2 cellular contexts compared by ENCODE assay signal in the genomic region with DNA sequence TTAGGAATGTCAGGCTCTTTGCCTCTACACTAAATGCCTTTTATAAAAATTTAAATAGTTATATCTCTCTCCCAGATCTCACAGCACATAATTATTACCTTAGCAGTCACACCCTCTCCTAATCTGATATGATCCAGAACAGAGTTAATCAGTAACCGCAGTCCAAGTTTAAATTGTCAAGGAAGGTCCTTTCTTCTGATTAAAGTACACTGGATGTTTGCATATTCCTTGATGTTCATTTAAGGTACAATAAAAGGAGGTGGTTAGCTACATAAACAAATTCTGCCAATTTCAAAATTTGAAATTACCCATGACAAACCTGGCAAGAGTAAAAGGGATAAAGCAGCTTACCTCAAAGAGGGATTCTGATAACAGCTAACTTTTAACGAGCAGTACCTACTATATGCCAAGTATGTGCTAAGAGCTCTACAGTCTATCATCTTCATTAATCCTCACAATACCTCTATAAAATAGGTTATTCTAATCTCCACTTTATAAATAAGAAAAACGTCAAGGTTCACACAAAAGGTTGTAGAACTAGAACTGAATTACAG.
TF ChIP-seq lines count a peak whose summit lies in the region.

No MANE protein-coding gene starts in this region.

TF ChIP-seq in SK-N-SH, 30 proteins besides CTCF, POLR2A, EP300 and RAD21 (continued from another document):
- no peak for TF ChIP-seq MEF2A (IDR thresholded peaks at IDR 0.05; ENCODE audit: borderline replicate concordance, low read depth)
- TF ChIP-seq, protein P1, sequence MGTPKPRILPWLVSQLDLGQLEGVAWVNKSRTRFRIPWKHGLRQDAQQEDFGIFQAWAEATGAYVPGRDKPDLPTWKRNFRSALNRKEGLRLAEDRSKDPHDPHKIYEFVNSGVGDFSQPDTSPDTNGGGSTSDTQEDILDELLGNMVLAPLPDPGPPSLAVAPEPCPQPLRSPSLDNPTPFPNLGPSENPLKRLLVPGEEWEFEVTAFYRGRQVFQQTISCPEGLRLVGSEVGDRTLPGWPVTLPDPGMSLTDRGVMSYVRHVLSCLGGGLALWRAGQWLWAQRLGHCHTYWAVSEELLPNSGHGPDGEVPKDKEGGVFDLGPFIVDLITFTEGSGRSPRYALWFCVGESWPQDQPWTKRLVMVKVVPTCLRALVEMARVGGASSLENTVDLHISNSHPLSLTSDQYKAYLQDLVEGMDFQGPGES (IDR thresholded peaks at IDR 0.05; ENCODE audit: low read depth, low read length), result no peak
- TF ChIP-seq, protein P2, sequence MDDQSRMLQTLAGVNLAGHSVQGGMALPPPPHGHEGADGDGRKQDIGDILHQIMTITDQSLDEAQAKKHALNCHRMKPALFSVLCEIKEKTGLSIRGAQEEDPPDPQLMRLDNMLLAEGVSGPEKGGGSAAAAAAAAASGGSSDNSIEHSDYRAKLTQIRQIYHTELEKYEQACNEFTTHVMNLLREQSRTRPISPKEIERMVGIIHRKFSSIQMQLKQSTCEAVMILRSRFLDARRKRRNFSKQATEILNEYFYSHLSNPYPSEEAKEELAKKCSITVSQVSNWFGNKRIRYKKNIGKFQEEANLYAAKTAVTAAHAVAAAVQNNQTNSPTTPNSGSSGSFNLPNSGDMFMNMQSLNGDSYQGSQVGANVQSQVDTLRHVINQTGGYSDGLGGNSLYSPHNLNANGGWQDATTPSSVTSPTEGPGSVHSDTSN (IDR thresholded peaks at IDR 0.05), result no peak
- TF ChIP-seq NRF1 (IDR thresholded peaks at IDR 0.05; ENCODE audit: low read depth, low read length), result no peak

TF ChIP-seq in SK-N-SH treated with all-trans-retinoic acid at 6 μM for 48 hours, 23 proteins besides CTCF, POLR2A, EP300 and RAD21 (continued from another document):
- TF ChIP-seq TOX (CRISPR knock-in tag; IDR thresholded peaks at IDR 0.05; ENCODE audit: borderline replicate concordance), result no peak
- TF ChIP-seq ESRRG (CRISPR knock-in tag; IDR thresholded peaks at IDR 0.05), result no peak
- TF ChIP-seq SNAI2 (CRISPR knock-in tag; IDR thresholded peaks at IDR 0.05), result no peak
- TF ChIP-seq CSDC2 (CRISPR knock-in tag; IDR thresholded peaks at IDR 0.05), result no peak
- TF ChIP-seq PPARA (CRISPR knock-in tag; IDR thresholded peaks at IDR 0.05; ENCODE audit: borderline replicate concordance), result no peak
